20 cellular contexts compared by ENCODE assay signal in the genomic region with DNA sequence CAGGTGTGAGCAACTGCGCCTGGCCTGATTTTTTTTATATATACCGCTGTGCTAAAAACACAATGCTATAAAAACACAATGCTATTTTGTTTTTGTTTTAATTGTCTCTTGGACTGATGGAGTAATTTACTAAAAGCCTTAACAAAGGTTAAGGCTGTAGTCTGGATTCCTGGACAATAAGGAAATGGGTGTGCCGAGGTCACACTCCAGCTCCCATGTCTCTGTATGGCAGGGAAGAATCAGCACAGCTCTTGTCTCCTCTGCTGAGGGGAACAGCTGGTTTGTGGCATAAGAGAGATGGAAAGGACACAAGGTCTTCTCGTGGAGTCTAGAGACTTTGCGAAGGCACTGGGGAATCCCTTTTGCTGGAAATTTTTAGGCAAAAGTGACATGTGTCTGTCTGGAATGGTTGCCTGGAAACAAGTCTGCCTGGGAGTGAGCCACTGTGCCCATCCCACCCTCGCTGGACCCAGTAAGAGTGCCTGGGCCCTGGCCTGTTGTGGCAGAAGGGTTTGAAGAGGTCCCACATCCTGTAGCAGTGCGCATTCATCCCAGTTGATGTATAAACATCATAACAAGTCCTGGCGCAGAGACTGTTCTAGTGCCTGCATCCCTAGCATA.
DNase-seq lines count a peak whose midpoint lies in the region; ATAC-seq, FAIRE-seq and TF ChIP-seq lines count a peak whose summit lies in the region.
"Had no signal": no experiment of that assay in that cellular context is flagged by ENCODE, and none has a peak within 500 bp of the region (broad histone marks: within the 10 kb centered on the region; RNA-seq: fewer than 3 reads in every experiment).

No MANE protein-coding gene starts in this region.

- peak overlapping the region; percentile 46 for H3K27ac Mint-ChIP-seq in glutamatergic neuron (ENCODE audit: unreplicated experiment)
- H3K27ac Mint-ChIP-seq in stimulated activated effector memory CD8-positive, alpha-beta T cell treated with anti-CD3 and anti-CD28 coated beads, Interleukin-12 subunit alpha, Interleukin-12 subunit beta, amount 100 ng/mL, for 72 hours, result no peak overlapping the region
- H3K27ac Mint-ChIP-seq: activated CD4-positive, alpha-beta memory T cell treated with anti-CD3 and anti-CD28 coated beads for 36 hours; activated naive CD8-positive, alpha-beta T cell treated with anti-CD3 and anti-CD28 coated beads, Interleukin-2, amount 10 ng/mL, durations not matched to agents 7 days and 5 days; naive thymus-derived CD8-positive, alpha-beta T cell had no signal

- H3K27ac ChIP-seq in small intestine (ENCODE audit: low read depth in 1 of 2, low read length in 1 of 2), result no peak overlapping the region
- H3K27ac ChIP-seq: body of pancreas, GM23248, pancreas, right lobe of liver, suprapubic skin had no signal

- H3K9me3 Mint-ChIP-seq in glutamatergic neuron (ENCODE audit: unreplicated experiment), result peaks cover 6% of the 10 kb centered on the region
- H3K9me3 Mint-ChIP-seq in stimulated activated effector memory CD8-positive, alpha-beta T cell treated with anti-CD3 and anti-CD28 coated beads, Interleukin-12 subunit alpha, Interleukin-12 subunit beta, amount 100 ng/mL, for 72 hours, result no peaks in the 10 kb centered on the region
- H3K9me3 Mint-ChIP-seq: activated CD4-positive, alpha-beta memory T cell treated with anti-CD3 and anti-CD28 coated beads for 36 hours; activated naive CD8-positive, alpha-beta T cell treated with anti-CD3 and anti-CD28 coated beads, Interleukin-2, amount 10 ng/mL, durations not matched to agents 7 days and 5 days had no signal

- peaks cover 19% of the 10 kb centered on the region for H3K4me1 Mint-ChIP-seq in glutamatergic neuron (ENCODE audit: low read depth, unreplicated experiment)
- H3K4me1 Mint-ChIP-seq in stimulated activated effector memory CD8-positive, alpha-beta T cell treated with anti-CD3 and anti-CD28 coated beads, Interleukin-12 subunit alpha, Interleukin-12 subunit beta, amount 100 ng/mL, for 72 hours, result no peaks in the 10 kb centered on the region
- H3K4me1 Mint-ChIP-seq: activated naive CD8-positive, alpha-beta T cell treated with anti-CD3 and anti-CD28 coated beads, Interleukin-2, amount 10 ng/mL, durations not matched to agents 7 days and 5 days; naive thymus-derived CD8-positive, alpha-beta T cell had no signal

- no peak for FAIRE-seq in small intestine (lab: Jason Lieb, UNC)
- FAIRE-seq: colon, pancreas had no signal

- peaks cover 17% of the 10 kb centered on the region for H3K36me3 Mint-ChIP-seq in glutamatergic neuron (ENCODE audit: unreplicated experiment)
- no peaks in the 10 kb centered on the region for H3K36me3 Mint-ChIP-seq in stimulated activated effector memory CD8-positive, alpha-beta T cell treated with anti-CD3 and anti-CD28 coated beads, Interleukin-12 subunit alpha, Interleukin-12 subunit beta, amount 100 ng/mL, for 72 hours
- H3K36me3 Mint-ChIP-seq: activated CD4-positive, alpha-beta memory T cell treated with anti-CD3 and anti-CD28 coated beads for 36 hours; activated naive CD8-positive, alpha-beta T cell treated with anti-CD3 and anti-CD28 coated beads, Interleukin-2, amount 10 ng/mL, durations not matched to agents 7 days and 5 days; naive thymus-derived CD8-positive, alpha-beta T cell had no signal

- H3K36me3 ChIP-seq in small intestine (ENCODE audit: control insufficient read depth in 2 of 2, insufficient read depth in 2 of 2, low read length in 2 of 2) (no peaks in the 10 kb centered on the region), BE2C (no peaks in the 10 kb centered on the region)
- H3K36me3 ChIP-seq: pancreas, right lobe of liver, suprapubic skin had no signal

- peak; percentile 81 for DNase-seq in DMS79 (lab: John Stamatoyannopoulos, UW)
- DNase-seq in NCI-H69 (lab: John Stamatoyannopoulos, UW), result peak; percentile 42
- DNase-seq in glutamatergic neuron, result no peak
- peak; percentile 34 for DNase-seq in small intestine
- no peak for DNase-seq in BE2C
- DNase-seq in stimulated activated effector memory CD8-positive, alpha-beta T cell treated with anti-CD3 and anti-CD28 coated beads, Interleukin-12 subunit alpha, Interleukin-12 subunit beta, amount 100 ng/mL, for 72 hours (ENCODE audit: low spot score in 2 of 2), result no peak
- DNase-seq: activated CD4-positive, alpha-beta memory T cell treated with anti-CD3 and anti-CD28 coated beads for 36 hours; activated effector memory CD4-positive, alpha-beta T cell treated with Interleukin-2 at 50 U/mL for 16 hours; activated naive CD8-positive, alpha-beta T cell treated with anti-CD3 and anti-CD28 coated beads, Interleukin-2, amount 10 ng/mL, durations not matched to agents 7 days and 5 days; body of pancreas; left cardiac atrium; naive thymus-derived CD8-positive, alpha-beta T cell; NCI-H187 treated with DMSO at 0.1 percent for 48 hours; pancreas; right lobe of liver; T-helper 9 cell had no signal

- ATAC-seq in HG03135 (IDR thresholded peaks at IDR 0.05; ENCODE audit: unreplicated experiment), result no peak
- no peak for ATAC-seq in stimulated activated effector memory CD8-positive, alpha-beta T cell treated with anti-CD3 and anti-CD28 coated beads, Interleukin-12 subunit alpha, Interleukin-12 subunit beta, amount 100 ng/mL, for 72 hours
- ATAC-seq: body of pancreas; naive thymus-derived CD8-positive, alpha-beta T cell; pancreas; right lobe of liver had no signal

- H3K4me1 ChIP-seq in small intestine (ENCODE audit: control insufficient read depth in 2 of 2, insufficient read depth in 1 of 2, low read depth in 1 of 2, low read length in 1 of 2) (no peaks in the 10 kb centered on the region), BE2C (no peaks in the 10 kb centered on the region)
- H3K4me1 ChIP-seq: body of pancreas, pancreas, right lobe of liver had no signal

- no peak overlapping the region for H3K4me3 Mint-ChIP-seq in glutamatergic neuron (ENCODE audit: unreplicated experiment)
- no peak overlapping the region for H3K4me3 Mint-ChIP-seq in stimulated activated effector memory CD8-positive, alpha-beta T cell treated with anti-CD3 and anti-CD28 coated beads, Interleukin-12 subunit alpha, Interleukin-12 subunit beta, amount 100 ng/mL, for 72 hours
- H3K4me3 Mint-ChIP-seq: activated CD4-positive, alpha-beta memory T cell treated with anti-CD3 and anti-CD28 coated beads for 36 hours; activated naive CD8-positive, alpha-beta T cell treated with anti-CD3 and anti-CD28 coated beads, Interleukin-2, amount 10 ng/mL, durations not matched to agents 7 days and 5 days; naive thymus-derived CD8-positive, alpha-beta T cell had no signal

- peaks cover 7% of the 10 kb centered on the region for H3K27me3 Mint-ChIP-seq in glutamatergic neuron (ENCODE audit: unreplicated experiment)
- H3K27me3 Mint-ChIP-seq: activated CD4-positive, alpha-beta memory T cell treated with anti-CD3 and anti-CD28 coated beads for 36 hours had no signal

- TF ChIP-seq CTCF in glutamatergic neuron (IDR thresholded peaks at IDR 0.05; ENCODE audit: partially characterized antibody, unreplicated experiment), result no peak
- TF ChIP-seq CTCF in BE2C (IDR thresholded peaks at IDR 0.05; ENCODE audit: low read depth, low read length), result no peak

- H3K9me3 ChIP-seq in small intestine (ENCODE audit: control insufficient read depth, low read depth) (no peaks in the 10 kb centered on the region), BE2C (no peaks in the 10 kb centered on the region)
- H3K9me3 ChIP-seq: body of pancreas, pancreas, right lobe of liver, suprapubic skin had no signal

- H3K27me3 ChIP-seq in small intestine (ENCODE audit: control insufficient read depth in 2 of 2, insufficient read depth in 2 of 2, low read length in 2 of 2) (no peaks in the 10 kb centered on the region), BE2C (no peaks in the 10 kb centered on the region)
- H3K27me3 ChIP-seq: body of pancreas, pancreas, right lobe of liver, suprapubic skin had no signal

- 48 to 60% (median 58%) methylated on average over 8 of the region's 8 CpGs for WGBS in small intestine, 3 donors

- no peak overlapping the region for H3K4me3 ChIP-seq in small intestine (ENCODE audit: low read depth in 1 of 2, low read length in 2 of 2)
- no peak overlapping the region for H3K4me3 ChIP-seq in BE2C (ENCODE audit: low read depth, low read length)
- H3K4me3 ChIP-seq: body of pancreas, GM23248, pancreas, right lobe of liver, suprapubic skin had no signal

Comparison
In these comparisons a context has a peak if more than half of its experiments do, and no peak if none do; other contexts are left out.
1. DNase-seq: peak in DMS79 (single experiment), NCI-H69 (single experiment) and small intestine (single experiment); none in glutamatergic neuron (single experiment), BE2C (single experiment) and stimulated activated effector memory CD8-positive, alpha-beta T cell treated with anti-CD3 and anti-CD28 coated beads, Interleukin-12 subunit alpha, Interleukin-12 subunit beta, amount 100 ng/mL, for 72 hours (0 of 2).